Comparison of ENCODE assay signal across 8 cellular contexts in the genomic region with DNA sequence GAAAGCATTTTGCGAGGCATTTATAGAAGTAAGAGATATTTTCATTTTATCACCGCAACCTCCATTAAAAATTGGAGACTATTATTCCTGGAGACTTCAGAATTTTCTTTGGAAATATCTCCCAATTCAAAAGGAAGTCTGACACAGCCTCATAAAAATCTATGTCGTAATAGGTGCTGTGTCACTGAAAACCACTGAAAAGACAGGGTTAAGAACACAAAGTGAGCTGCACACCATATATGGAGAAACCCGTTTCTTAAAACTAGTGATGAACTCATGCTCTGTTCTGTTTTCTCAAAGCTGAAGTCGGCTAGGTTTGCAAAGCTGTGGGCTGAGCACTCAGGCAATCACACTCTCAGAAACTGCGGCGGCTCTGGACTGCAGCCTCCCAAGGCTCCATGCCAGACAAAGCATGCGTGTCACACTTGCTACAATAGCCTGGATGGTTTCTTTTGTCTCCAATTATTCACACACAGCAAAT. TPM values are rescaled to one million over a fixed set of nuclear protein-coding genes. Genes with fewer than 3 reads are reported as not detected.
DNase-seq lines count a peak whose midpoint lies in the region; TF ChIP-seq lines count a peak whose summit lies in the region.

A gene (plus strand): TSS at position 287 of the 481 bp plus-strand sequence. CDS start 126 bp downstream, at position 413.

- peak within 1 kb of the TSS; percentile 92 for H3K18ac ChIP-seq in mesendoderm (ENCODE audit: low read length)

- H3K27me3 Mint-ChIP-seq in HFFc6 (ENCODE audit: insufficient read depth) = no peaks in the 10 kb centered on the region; the same call in 1 of the 2 replicates
- H3K27me3 Mint-ChIP-seq in dendritic cell treated with granulocyte-macrophage colony-stimulating factor and Interleukin-4, amounts not matched to agents 40 ng/mL and 50 ng/mL, for 4 days = no peaks in the 10 kb centered on the region
- H3K27me3 Mint-ChIP-seq in glutamatergic neuron (ENCODE audit: unreplicated experiment) = no peaks in the 10 kb centered on the region

- DNase-seq in GM06990 (ENCODE audit: extremely low read depth, insufficient read length) = peak; percentile 70
- peak; percentile 99 for DNase-seq in HFFc6
- DNase-seq in NCI-H146 (lab: John Stamatoyannopoulos, UW) = peak; percentile 8
- peak; percentile 69 for DNase-seq in activated CD4-positive, alpha-beta T cell treated with anti-CD3 and anti-CD28 coated beads, Interleukin-2, amount 50 U/mL, for 1 hour
- DNase-seq in mesendoderm = peak; percentile 62
- peak; percentile 38 for DNase-seq in stimulated activated CD8-positive, alpha-beta memory T cell treated with anti-CD3 and anti-CD28 coated beads, Interleukin-15, amount 100 ng/mL, for 1 hour (ENCODE audit: low read depth)
- DNase-seq in glutamatergic neuron = no peak

- H3K9me3 Mint-ChIP-seq in HFFc6 (no peaks in the 10 kb centered on the region), glutamatergic neuron (ENCODE audit: unreplicated experiment) (no peaks in the 10 kb centered on the region)
- no peaks in the 10 kb centered on the region for H3K9me3 Mint-ChIP-seq in dendritic cell treated with granulocyte-macrophage colony-stimulating factor and Interleukin-4, amounts not matched to agents 40 ng/mL and 50 ng/mL, for 4 days

- H3K27ac Mint-ChIP-seq in HFFc6 (peak within 1 kb of the TSS; percentile 95), glutamatergic neuron (ENCODE audit: unreplicated experiment) (no peak within 1 kb of the TSS)
- peak within 1 kb of the TSS; percentile 88 for H3K27ac Mint-ChIP-seq in dendritic cell treated with granulocyte-macrophage colony-stimulating factor and Interleukin-4, amounts not matched to agents 40 ng/mL and 50 ng/mL, for 4 days

- no peak within 1 kb of the TSS for H3K4ac ChIP-seq in mesendoderm (ENCODE audit: low read depth, low read length)

- TF ChIP-seq CTCF in GM06990 (IDR thresholded peaks at IDR 0.05; ENCODE audit: insufficient read depth, low read length, poor library complexity, severe bottlenecking) (no peak), HFFc6 (IDR thresholded peaks at IDR 0.05) (no peak), glutamatergic neuron (IDR thresholded peaks at IDR 0.05; ENCODE audit: partially characterized antibody, unreplicated experiment) (no peak)

- H3K4me3 Mint-ChIP-seq in HFFc6 (peak within 1 kb of the TSS; percentile 93), glutamatergic neuron (ENCODE audit: unreplicated experiment) (no peak within 1 kb of the TSS)
- peak within 1 kb of the TSS; percentile 84 for H3K4me3 Mint-ChIP-seq in dendritic cell treated with granulocyte-macrophage colony-stimulating factor and Interleukin-4, amounts not matched to agents 40 ng/mL and 50 ng/mL, for 4 days

- no peak within 1 kb of the TSS for H2BK5ac ChIP-seq in mesendoderm (ENCODE audit: low read length)

- peak within 1 kb of the TSS; percentile 1 for H3K56ac ChIP-seq in mesendoderm (ENCODE audit: low read length)

- peak within 1 kb of the TSS; percentile 69 for H3K4me3 ChIP-seq in GM06990 (replicated peaks; ENCODE audit: low read depth, low read length)
- H3K4me3 ChIP-seq in mesendoderm (ENCODE audit: low read length) = no peak within 1 kb of the TSS

- H3K36me3 ChIP-seq in GM06990 (ENCODE audit: control insufficient read depth, insufficient read depth, low read length) = no peaks in the 10 kb centered on the region; the same call in 1 of the 2 replicates
- H3K36me3 ChIP-seq in mesendoderm (ENCODE audit: control insufficient read depth, insufficient read depth, low read length) = no peaks in the 10 kb centered on the region

- peaks cover 75% of the 10 kb centered on the region for H3K4me1 Mint-ChIP-seq in HFFc6 (ENCODE audit: low read depth)
- peaks cover 45% of the 10 kb centered on the region for H3K4me1 Mint-ChIP-seq in dendritic cell treated with granulocyte-macrophage colony-stimulating factor and Interleukin-4, amounts not matched to agents 40 ng/mL and 50 ng/mL, for 4 days (ENCODE audit: low read depth)
- H3K4me1 Mint-ChIP-seq in glutamatergic neuron (ENCODE audit: low read depth, unreplicated experiment) = peaks cover 6% of the 10 kb centered on the region

- intact Hi-C loops in dendritic cell treated with granulocyte-macrophage colony-stimulating factor and Interleukin-4, amounts not matched to agents 40 ng/mL and 50 ng/mL, for 4 days (cut with micrococcal nuclease) = loop anchor here (2.0 kb wide), 2 partner anchors 30 to 90 kb away; a partner anchor contains a TSS

- no peak within 1 kb of the TSS for H3K23ac ChIP-seq in mesendoderm (ENCODE audit: low read length)

- H2BK120ac ChIP-seq in mesendoderm (ENCODE audit: low read depth, low read length) = no peak within 1 kb of the TSS

- H4K5ac ChIP-seq in mesendoderm (ENCODE audit: low read length) = no peak within 1 kb of the TSS

- H3K4me2 ChIP-seq in mesendoderm (ENCODE audit: low read length) = no peak within 1 kb of the TSS

- no CpG with 5 or more reads among the region's 8 CpGs for WGBS in mesendoderm (ENCODE audit: extremely low coverage, insufficient coverage, low lambda C conversion rate)

- H3K79me2 ChIP-seq in mesendoderm (ENCODE audit: control insufficient read depth, insufficient read depth, low read length) = no peaks in the 10 kb centered on the region

- H3K27me3 ChIP-seq in GM06990 (replicated peaks; ENCODE audit: control insufficient read depth, insufficient read depth, low read length) = no peaks in the 10 kb centered on the region
- H3K27me3 ChIP-seq in mesendoderm (ENCODE audit: insufficient read depth, low read length, poor library complexity) = no peaks in the 10 kb centered on the region

- peak within 1 kb of the TSS; percentile 39 for H3K9ac ChIP-seq in mesendoderm (ENCODE audit: low read length)

- H2AK5ac ChIP-seq in mesendoderm (ENCODE audit: low read length) = no peak within 1 kb of the TSS

- H3K36me3 Mint-ChIP-seq in HFFc6 (ENCODE audit: low read depth) = peaks cover 46% of the 10 kb centered on the region
- H3K36me3 Mint-ChIP-seq in dendritic cell treated with granulocyte-macrophage colony-stimulating factor and Interleukin-4, amounts not matched to agents 40 ng/mL and 50 ng/mL, for 4 days (ENCODE audit: low read depth) = peaks cover 32% of the 10 kb centered on the region
- H3K36me3 Mint-ChIP-seq in glutamatergic neuron (ENCODE audit: unreplicated experiment) = no peaks in the 10 kb centered on the region

- H3K4me1 ChIP-seq in mesendoderm (ENCODE audit: control insufficient read depth, low read depth, low read length) = peaks cover 9% of the 10 kb centered on the region

- H2BK15ac ChIP-seq in mesendoderm (replicated peaks; ENCODE audit: low read depth) = no peak within 1 kb of the TSS

- no peaks in the 10 kb centered on the region for H3K79me1 ChIP-seq in mesendoderm (ENCODE audit: low read length)

- H3K27ac ChIP-seq in mesendoderm (ENCODE audit: low read depth, low read length) = peak within 1 kb of the TSS; percentile 79

- H4K8ac ChIP-seq in mesendoderm (ENCODE audit: low read depth, low read length) = no peak within 1 kb of the TSS

RNA-seq across cellular contexts. Expression of the gene that starts here (rescaled TPM):
- 100 to 1,000 TPM; 190 to 339 (median 278) TPM for total RNA-seq in HFFc6 (2021; fragmentation: NEBNext Ultra II Directional; extraction: Animal tissue kit (Norgen Biotek cat#: 25700))
- 11.0 TPM for polyA plus RNA-seq in mesendoderm (2013, experiment 1 of 2)
- polyA plus RNA-seq in mesendoderm (2013, experiment 2 of 2) = 11.9 TPM
- total RNA-seq in glutamatergic neuron (ENCODE audit: unreplicated experiment) = 0.25 TPM

Comparison
In these comparisons a context has a peak if more than half of its experiments do, and no peak if none do; other contexts are left out.
1. RNA of the gene that starts here (total RNA-seq): 190 to 339 TPM in HFFc6; 0.25 TPM in glutamatergic neuron (single experiment); every median in the first group is over 100 times any median in the second.